9 cellular contexts compared by ENCODE assay signal in the genomic region with DNA sequence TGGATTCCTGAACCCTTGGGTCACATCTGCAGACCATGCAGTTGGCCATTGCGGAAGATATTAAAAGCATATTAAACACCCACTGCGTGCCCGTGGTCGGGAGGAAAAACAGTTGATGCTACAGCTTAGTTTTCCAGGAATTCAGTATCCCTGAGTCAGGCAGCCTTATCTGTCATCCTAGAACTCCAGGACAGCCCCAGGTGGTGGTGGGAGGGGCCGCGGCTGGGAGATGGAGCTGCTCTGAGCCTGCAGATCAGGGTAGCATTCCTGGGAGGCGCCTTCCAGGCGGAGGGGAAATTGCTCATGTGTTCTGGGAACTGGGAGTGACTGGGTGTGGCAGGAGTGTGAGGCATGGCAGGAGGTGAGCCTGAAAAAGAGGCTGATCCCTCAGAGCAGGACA.
DNase-seq lines count a peak whose midpoint lies in the region; ATAC-seq and TF ChIP-seq lines count a peak whose summit lies in the region.
"Had no signal": no experiment of that assay in that cellular context is flagged by ENCODE, and none has a peak within 500 bp of the region (broad histone marks: within the 10 kb centered on the region; RNA-seq: fewer than 3 reads in every experiment).

No MANE protein-coding gene starts in this region.

- H3K4me3 Mint-ChIP-seq in CD14-positive monocyte (no peak overlapping the region), mesothelial cell of epicardium (no peak overlapping the region)
- H3K4me3 Mint-ChIP-seq in CD8-positive, alpha-beta memory T cell: no peak overlapping the region
- H3K4me3 Mint-ChIP-seq: activated CD8-positive, alpha-beta T cell treated with anti-CD3 and anti-CD28 coated beads for 36 hours had no signal

- DNase-seq in CD14-positive monocyte (ENCODE audit: low spot score): no peak
- peak; percentile 38 for DNase-seq in MG63
- peak; percentile 68 for DNase-seq in epithelial cell of prostate (ENCODE audit: low read depth, low spot score)
- peak in 1 of 2 experiments; percentile 48 for DNase-seq in mesothelial cell of epicardium (ENCODE audit: low spot score in 2 of 2, unreplicated experiment in 2 of 2)
- no peak for DNase-seq in GOT3 (lab: John Stamatoyannopoulos, UW)
- no peak for DNase-seq in NCI-H2196 (lab: John Stamatoyannopoulos, UW; ENCODE audit: unreplicated experiment)
- DNase-seq in CD8-positive, alpha-beta memory T cell: no peak
- DNase-seq: activated CD8-positive, alpha-beta T cell treated with anti-CD3 and anti-CD28 coated beads for 36 hours had no signal

- no peaks in the 10 kb centered on the region for H3K4me1 ChIP-seq in CD8-positive, alpha-beta memory T cell (ENCODE audit: insufficient read depth, low read length)

- peaks cover 35% of the 10 kb centered on the region for H3K4me1 Mint-ChIP-seq in CD14-positive monocyte
- peaks cover 19% of the 10 kb centered on the region for H3K4me1 Mint-ChIP-seq in mesothelial cell of epicardium
- H3K4me1 Mint-ChIP-seq in CD8-positive, alpha-beta memory T cell: peaks cover 0 to 7% (median 6%) of the 10 kb centered on the region in 3 donors

- H3K9me3 Mint-ChIP-seq in CD14-positive monocyte (no peaks in the 10 kb centered on the region), mesothelial cell of epicardium (no peaks in the 10 kb centered on the region)
- H3K9me3 Mint-ChIP-seq in CD8-positive, alpha-beta memory T cell: no peaks in the 10 kb centered on the region
- H3K9me3 Mint-ChIP-seq: activated CD8-positive, alpha-beta T cell treated with anti-CD3 and anti-CD28 coated beads for 36 hours had no signal

- peaks cover 20 to 26% of the 10 kb centered on the region in 2 donors for H3K36me3 Mint-ChIP-seq in CD14-positive monocyte
- peaks cover 6% of the 10 kb centered on the region for H3K36me3 Mint-ChIP-seq in mesothelial cell of epicardium
- H3K36me3 Mint-ChIP-seq in CD8-positive, alpha-beta memory T cell: peaks cover 3 to 14% (median 5%) of the 10 kb centered on the region in 3 donors

- no peak for ATAC-seq in HG03097 (IDR thresholded peaks at IDR 0.05; ENCODE audit: low FRiP score, unreplicated experiment)
- ATAC-seq: activated CD8-positive, alpha-beta T cell treated with anti-CD3 and anti-CD28 coated beads for 36 hours had no signal

- H3K27me3 Mint-ChIP-seq in CD14-positive monocyte (ENCODE audit: low read depth in 3 of 3): no peaks in the 10 kb centered on the region
- H3K27me3 Mint-ChIP-seq in mesothelial cell of epicardium (ENCODE audit: low read depth): no peaks in the 10 kb centered on the region
- no peaks in the 10 kb centered on the region for H3K27me3 Mint-ChIP-seq in CD8-positive, alpha-beta memory T cell
- H3K27me3 Mint-ChIP-seq: activated CD8-positive, alpha-beta T cell treated with anti-CD3 and anti-CD28 coated beads for 36 hours had no signal

- POLR2A ChIA-PET in CD8-positive, alpha-beta memory T cell (lab: Charles Lee): no interaction called here

- CTCF ChIA-PET in CD8-positive, alpha-beta memory T cell (lab: Charles Lee): no interaction called here

- TF ChIP-seq CTCF in CD14-positive monocyte (IDR thresholded peaks at IDR 0.05): no peak
- no peak for TF ChIP-seq CTCF in mesothelial cell of epicardium (IDR thresholded peaks at IDR 0.05; ENCODE audit: unreplicated experiment)

- no peaks in the 10 kb centered on the region for H3K36me3 ChIP-seq in MG63
- H3K36me3 ChIP-seq in CD8-positive, alpha-beta memory T cell (ENCODE audit: insufficient read depth, low read length): no peaks in the 10 kb centered on the region

- peak overlapping the region; percentile 95 for H3K27ac ChIP-seq in epithelial cell of prostate
- H3K27ac ChIP-seq in CD8-positive, alpha-beta memory T cell (ENCODE audit: low read depth, low read length): no peak overlapping the region

- peak overlapping the region; percentile 91 to 99 (median 93) for H3K27ac Mint-ChIP-seq in CD14-positive monocyte
- peak overlapping the region; percentile 76 for H3K27ac Mint-ChIP-seq in mesothelial cell of epicardium
- H3K27ac Mint-ChIP-seq in CD8-positive, alpha-beta memory T cell: peak overlapping the region in 2 of 8 donors; percentile 23 to 32
- H3K27ac Mint-ChIP-seq: activated CD8-positive, alpha-beta T cell treated with anti-CD3 and anti-CD28 coated beads for 36 hours had no signal

- H3K27me3 ChIP-seq in MG63: no peaks in the 10 kb centered on the region
- H3K27me3 ChIP-seq in CD8-positive, alpha-beta memory T cell (ENCODE audit: insufficient read depth, low read length, poor library complexity, severe bottlenecking): no peaks in the 10 kb centered on the region

- H3K4me3 ChIP-seq in MG63: no peak overlapping the region
- H3K4me3 ChIP-seq in CD8-positive, alpha-beta memory T cell (ENCODE audit: low read length): no peak overlapping the region

- intact Hi-C loops in CD14-positive monocyte (cut with micrococcal nuclease): loop anchor here (5.0 to 10.0 kb wide), 2 partner anchors 169 to 206 kb away; no protein-coding TSS in a partner anchor

- H3K9me3 ChIP-seq in MG63: no peaks in the 10 kb centered on the region
- no peaks in the 10 kb centered on the region for H3K9me3 ChIP-seq in CD8-positive, alpha-beta memory T cell (ENCODE audit: low read length)

Comparison
In these comparisons a context has a peak if more than half of its experiments do, and no peak if none do; other contexts are left out.
1. DNase-seq: peak in MG63 (single experiment) and epithelial cell of prostate (single experiment); none in CD14-positive monocyte (single experiment), GOT3 (single experiment), NCI-H2196 (single experiment) and CD8-positive, alpha-beta memory T cell (0 of 5).